Comparison of ENCODE assay signal across 1 cellular context in genomic region chr7:17212188-17212587, GRCh38.
A peak's percentile ranks its signal among the peaks of the same experiment; 100 is the strongest.
TF ChIP-seq lines count a peak whose summit lies in the region.

No MANE protein-coding gene starts in this region.

TF ChIP-seq in HepG2, 621 proteins besides CTCF, POLR2A, EP300 and RAD21 (continued from another document):
- TF ChIP-seq CREBL2 (CRISPR knock-in tag; IDR thresholded peaks at IDR 0.05; ENCODE audit: borderline replicate concordance) (no peak), HNRNPL (IDR thresholded peaks at IDR 0.05; ENCODE audit: low read depth, low read length) (no peak), ARID5B (CRISPR knock-in tag; IDR thresholded peaks at IDR 0.05) (peak; percentile 43; the same call in 1 of the 2 replicates), ZNF776 (CRISPR knock-in tag; IDR thresholded peaks at IDR 0.05) (no peak), ZBTB34 (CRISPR knock-in tag; IDR thresholded peaks at IDR 0.05) (no peak)
TF ChIP-seq in HepG2: peak in this region for 10.
